Comparison of ENCODE assay signal across 1 cellular context in the genomic region with DNA sequence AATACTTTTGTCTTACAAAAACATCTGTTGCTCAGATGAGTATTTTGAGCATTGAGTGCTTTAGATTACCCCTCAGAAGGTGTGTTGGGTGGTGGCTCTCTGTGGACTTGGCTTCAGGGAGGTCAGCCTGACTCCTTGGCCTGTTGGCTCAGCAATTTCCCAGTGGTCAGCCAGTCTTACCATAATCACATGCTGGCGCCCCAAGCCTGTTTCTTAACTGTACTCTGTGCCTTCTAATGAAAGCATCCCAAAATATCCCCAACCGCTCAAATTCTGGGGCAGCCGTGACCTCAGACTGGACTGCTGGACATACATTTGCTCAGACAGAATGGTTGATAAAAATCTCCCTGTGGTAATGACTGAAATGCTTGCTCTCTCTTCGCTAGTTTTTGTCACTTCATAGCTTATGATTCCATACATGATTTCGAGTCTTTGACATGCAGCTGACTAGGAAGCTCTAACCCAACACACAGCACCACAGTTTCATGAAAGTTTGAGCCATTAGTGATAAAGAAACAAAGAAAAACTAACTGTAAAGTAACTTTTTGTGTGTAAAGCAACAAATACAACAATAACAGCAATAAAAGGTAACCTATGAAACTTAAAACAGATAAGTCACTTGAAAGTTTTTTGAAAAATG.
A peak's percentile ranks its signal among the peaks of the same experiment; 100 is the strongest.
TF ChIP-seq lines count a peak whose summit lies in the region.

No MANE protein-coding gene starts in this region.

TF ChIP-seq in K562, 482 proteins besides CTCF, POLR2A, EP300 and RAD21 (continued from another document and continues in another):
- TF ChIP-seq ZMIZ1 (IDR thresholded peaks at IDR 0.05; ENCODE audit: low read depth in 2 of 2, low read length in 2 of 2) (no peak), CC2D1A (IDR thresholded peaks at IDR 0.05) (no peak), SMAD3 (CRISPR knock-in tag; conservative IDR thresholded peaks at IDR 0.05) (no peak), E2F3 (CRISPR knock-in tag; IDR thresholded peaks at IDR 0.05) (no peak), ERF (CRISPR knock-in tag; IDR thresholded peaks at IDR 0.05) (no peak), ELF4 (CRISPR knock-in tag; IDR thresholded peaks at IDR 0.05) (no peak), HNRNPUL1 (IDR thresholded peaks at IDR 0.05; ENCODE audit: low read length) (no peak), MAZ (CRISPR knock-in tag; conservative IDR thresholded peaks at IDR 0.05 in 1 of 2, IDR thresholded peaks at IDR 0.05 in 1 of 2) (no peak), GABPA (tag; conservative IDR thresholded peaks at IDR 0.05; ENCODE audit: low read depth) (no peak), HNRNPL (IDR thresholded peaks at IDR 0.05; ENCODE audit: low read depth, low read length) (no peak), NFRKB (IDR thresholded peaks at IDR 0.05; ENCODE audit: low read depth) (no peak), VEZF1 (CRISPR knock-in tag; IDR thresholded peaks at IDR 0.05) (no peak), TCF3 (CRISPR knock-in tag; IDR thresholded peaks at IDR 0.05) (peak; percentile 70), RNF2 (IDR thresholded peaks at IDR 0.05) (no peak), PHF20 (IDR thresholded peaks at IDR 0.05; ENCODE audit: partially characterized antibody) (no peak), GATA2 (CRISPR knock-in tag; IDR thresholded peaks at IDR 0.05) (peak; percentile 48; the same call in 1 of the 2 replicates), SNRNP70 (optimal IDR thresholded peaks at IDR 0.05; ENCODE audit: low read depth, low read length) (no peak), TAL1 (IDR thresholded peaks at IDR 0.05) (peak; percentile 14; the same call in 1 of the 2 replicates), ZNF589 (CRISPR knock-in tag; IDR thresholded peaks at IDR 0.05; ENCODE audit: low read depth) (no peak), ZSCAN32 (CRISPR knock-in tag; IDR thresholded peaks at IDR 0.05) (no peak), TOE1 (IDR thresholded peaks at IDR 0.05; ENCODE audit: borderline replicate concordance) (no peak), TOE1 (CRISPR knock-in tag; IDR thresholded peaks at IDR 0.05; ENCODE audit: borderline replicate concordance, low read depth) (no peak), ZC3H8 (IDR thresholded peaks at IDR 0.05) (no peak), SREBF1 (IDR thresholded peaks at IDR 0.05; ENCODE audit: borderline replicate concordance, low read depth, low read length) (no peak)
- TF ChIP-seq, protein P1, sequence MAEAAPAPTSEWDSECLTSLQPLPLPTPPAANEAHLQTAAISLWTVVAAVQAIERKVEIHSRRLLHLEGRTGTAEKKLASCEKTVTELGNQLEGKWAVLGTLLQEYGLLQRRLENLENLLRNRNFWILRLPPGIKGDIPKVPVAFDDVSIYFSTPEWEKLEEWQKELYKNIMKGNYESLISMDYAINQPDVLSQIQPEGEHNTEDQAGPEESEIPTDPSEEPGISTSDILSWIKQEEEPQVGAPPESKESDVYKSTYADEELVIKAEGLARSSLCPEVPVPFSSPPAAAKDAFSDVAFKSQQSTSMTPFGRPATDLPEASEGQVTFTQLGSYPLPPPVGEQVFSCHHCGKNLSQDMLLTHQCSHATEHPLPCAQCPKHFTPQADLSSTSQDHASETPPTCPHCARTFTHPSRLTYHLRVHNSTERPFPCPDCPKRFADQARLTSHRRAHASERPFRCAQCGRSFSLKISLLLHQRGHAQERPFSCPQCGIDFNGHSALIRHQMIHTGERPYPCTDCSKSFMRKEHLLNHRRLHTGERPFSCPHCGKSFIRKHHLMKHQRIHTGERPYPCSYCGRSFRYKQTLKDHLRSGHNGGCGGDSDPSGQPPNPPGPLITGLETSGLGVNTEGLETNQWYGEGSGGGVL (CRISPR knock-in tag; IDR thresholded peaks at IDR 0.05): no peak
- TF ChIP-seq, protein P2, sequence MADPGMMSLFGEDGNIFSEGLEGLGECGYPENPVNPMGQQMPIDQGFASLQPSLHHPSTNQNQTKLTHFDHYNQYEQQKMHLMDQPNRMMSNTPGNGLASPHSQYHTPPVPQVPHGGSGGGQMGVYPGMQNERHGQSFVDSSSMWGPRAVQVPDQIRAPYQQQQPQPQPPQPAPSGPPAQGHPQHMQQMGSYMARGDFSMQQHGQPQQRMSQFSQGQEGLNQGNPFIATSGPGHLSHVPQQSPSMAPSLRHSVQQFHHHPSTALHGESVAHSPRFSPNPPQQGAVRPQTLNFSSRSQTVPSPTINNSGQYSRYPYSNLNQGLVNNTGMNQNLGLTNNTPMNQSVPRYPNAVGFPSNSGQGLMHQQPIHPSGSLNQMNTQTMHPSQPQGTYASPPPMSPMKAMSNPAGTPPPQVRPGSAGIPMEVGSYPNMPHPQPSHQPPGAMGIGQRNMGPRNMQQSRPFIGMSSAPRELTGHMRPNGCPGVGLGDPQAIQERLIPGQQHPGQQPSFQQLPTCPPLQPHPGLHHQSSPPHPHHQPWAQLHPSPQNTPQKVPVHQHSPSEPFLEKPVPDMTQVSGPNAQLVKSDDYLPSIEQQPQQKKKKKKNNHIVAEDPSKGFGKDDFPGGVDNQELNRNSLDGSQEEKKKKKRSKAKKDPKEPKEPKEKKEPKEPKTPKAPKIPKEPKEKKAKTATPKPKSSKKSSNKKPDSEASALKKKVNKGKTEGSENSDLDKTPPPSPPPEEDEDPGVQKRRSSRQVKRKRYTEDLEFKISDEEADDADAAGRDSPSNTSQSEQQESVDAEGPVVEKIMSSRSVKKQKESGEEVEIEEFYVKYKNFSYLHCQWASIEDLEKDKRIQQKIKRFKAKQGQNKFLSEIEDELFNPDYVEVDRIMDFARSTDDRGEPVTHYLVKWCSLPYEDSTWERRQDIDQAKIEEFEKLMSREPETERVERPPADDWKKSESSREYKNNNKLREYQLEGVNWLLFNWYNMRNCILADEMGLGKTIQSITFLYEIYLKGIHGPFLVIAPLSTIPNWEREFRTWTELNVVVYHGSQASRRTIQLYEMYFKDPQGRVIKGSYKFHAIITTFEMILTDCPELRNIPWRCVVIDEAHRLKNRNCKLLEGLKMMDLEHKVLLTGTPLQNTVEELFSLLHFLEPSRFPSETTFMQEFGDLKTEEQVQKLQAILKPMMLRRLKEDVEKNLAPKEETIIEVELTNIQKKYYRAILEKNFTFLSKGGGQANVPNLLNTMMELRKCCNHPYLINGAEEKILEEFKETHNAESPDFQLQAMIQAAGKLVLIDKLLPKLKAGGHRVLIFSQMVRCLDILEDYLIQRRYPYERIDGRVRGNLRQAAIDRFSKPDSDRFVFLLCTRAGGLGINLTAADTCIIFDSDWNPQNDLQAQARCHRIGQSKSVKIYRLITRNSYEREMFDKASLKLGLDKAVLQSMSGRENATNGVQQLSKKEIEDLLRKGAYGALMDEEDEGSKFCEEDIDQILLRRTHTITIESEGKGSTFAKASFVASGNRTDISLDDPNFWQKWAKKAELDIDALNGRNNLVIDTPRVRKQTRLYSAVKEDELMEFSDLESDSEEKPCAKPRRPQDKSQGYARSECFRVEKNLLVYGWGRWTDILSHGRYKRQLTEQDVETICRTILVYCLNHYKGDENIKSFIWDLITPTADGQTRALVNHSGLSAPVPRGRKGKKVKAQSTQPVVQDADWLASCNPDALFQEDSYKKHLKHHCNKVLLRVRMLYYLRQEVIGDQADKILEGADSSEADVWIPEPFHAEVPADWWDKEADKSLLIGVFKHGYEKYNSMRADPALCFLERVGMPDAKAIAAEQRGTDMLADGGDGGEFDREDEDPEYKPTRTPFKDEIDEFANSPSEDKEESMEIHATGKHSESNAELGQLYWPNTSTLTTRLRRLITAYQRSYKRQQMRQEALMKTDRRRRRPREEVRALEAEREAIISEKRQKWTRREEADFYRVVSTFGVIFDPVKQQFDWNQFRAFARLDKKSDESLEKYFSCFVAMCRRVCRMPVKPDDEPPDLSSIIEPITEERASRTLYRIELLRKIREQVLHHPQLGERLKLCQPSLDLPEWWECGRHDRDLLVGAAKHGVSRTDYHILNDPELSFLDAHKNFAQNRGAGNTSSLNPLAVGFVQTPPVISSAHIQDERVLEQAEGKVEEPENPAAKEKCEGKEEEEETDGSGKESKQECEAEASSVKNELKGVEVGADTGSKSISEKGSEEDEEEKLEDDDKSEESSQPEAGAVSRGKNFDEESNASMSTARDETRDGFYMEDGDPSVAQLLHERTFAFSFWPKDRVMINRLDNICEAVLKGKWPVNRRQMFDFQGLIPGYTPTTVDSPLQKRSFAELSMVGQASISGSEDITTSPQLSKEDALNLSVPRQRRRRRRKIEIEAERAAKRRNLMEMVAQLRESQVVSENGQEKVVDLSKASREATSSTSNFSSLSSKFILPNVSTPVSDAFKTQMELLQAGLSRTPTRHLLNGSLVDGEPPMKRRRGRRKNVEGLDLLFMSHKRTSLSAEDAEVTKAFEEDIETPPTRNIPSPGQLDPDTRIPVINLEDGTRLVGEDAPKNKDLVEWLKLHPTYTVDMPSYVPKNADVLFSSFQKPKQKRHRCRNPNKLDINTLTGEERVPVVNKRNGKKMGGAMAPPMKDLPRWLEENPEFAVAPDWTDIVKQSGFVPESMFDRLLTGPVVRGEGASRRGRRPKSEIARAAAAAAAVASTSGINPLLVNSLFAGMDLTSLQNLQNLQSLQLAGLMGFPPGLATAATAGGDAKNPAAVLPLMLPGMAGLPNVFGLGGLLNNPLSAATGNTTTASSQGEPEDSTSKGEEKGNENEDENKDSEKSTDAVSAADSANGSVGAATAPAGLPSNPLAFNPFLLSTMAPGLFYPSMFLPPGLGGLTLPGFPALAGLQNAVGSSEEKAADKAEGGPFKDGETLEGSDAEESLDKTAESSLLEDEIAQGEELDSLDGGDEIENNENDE (IDR thresholded peaks at IDR 0.05; ENCODE audit: low read depth, low read length): no peak
- TF ChIP-seq, protein P3, sequence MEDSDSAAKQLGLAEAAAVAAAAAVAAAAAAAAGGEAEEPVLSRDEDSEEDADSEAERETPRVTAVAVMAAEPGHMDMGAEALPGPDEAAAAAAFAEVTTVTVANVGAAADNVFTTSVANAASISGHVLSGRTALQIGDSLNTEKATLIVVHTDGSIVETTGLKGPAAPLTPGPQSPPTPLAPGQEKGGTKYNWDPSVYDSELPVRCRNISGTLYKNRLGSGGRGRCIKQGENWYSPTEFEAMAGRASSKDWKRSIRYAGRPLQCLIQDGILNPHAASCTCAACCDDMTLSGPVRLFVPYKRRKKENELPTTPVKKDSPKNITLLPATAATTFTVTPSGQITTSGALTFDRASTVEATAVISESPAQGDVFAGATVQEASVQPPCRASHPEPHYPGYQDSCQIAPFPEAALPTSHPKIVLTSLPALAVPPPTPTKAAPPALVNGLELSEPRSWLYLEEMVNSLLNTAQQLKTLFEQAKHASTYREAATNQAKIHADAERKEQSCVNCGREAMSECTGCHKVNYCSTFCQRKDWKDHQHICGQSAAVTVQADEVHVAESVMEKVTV (CRISPR knock-in tag; IDR thresholded peaks at IDR 0.05): no peak
- TF ChIP-seq, protein P4, sequence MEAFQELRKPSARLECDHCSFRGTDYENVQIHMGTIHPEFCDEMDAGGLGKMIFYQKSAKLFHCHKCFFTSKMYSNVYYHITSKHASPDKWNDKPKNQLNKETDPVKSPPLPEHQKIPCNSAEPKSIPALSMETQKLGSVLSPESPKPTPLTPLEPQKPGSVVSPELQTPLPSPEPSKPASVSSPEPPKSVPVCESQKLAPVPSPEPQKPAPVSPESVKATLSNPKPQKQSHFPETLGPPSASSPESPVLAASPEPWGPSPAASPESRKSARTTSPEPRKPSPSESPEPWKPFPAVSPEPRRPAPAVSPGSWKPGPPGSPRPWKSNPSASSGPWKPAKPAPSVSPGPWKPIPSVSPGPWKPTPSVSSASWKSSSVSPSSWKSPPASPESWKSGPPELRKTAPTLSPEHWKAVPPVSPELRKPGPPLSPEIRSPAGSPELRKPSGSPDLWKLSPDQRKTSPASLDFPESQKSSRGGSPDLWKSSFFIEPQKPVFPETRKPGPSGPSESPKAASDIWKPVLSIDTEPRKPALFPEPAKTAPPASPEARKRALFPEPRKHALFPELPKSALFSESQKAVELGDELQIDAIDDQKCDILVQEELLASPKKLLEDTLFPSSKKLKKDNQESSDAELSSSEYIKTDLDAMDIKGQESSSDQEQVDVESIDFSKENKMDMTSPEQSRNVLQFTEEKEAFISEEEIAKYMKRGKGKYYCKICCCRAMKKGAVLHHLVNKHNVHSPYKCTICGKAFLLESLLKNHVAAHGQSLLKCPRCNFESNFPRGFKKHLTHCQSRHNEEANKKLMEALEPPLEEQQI (IDR thresholded peaks at IDR 0.05): no peak
